8 cellular contexts compared by ENCODE assay signal in the genomic region with DNA sequence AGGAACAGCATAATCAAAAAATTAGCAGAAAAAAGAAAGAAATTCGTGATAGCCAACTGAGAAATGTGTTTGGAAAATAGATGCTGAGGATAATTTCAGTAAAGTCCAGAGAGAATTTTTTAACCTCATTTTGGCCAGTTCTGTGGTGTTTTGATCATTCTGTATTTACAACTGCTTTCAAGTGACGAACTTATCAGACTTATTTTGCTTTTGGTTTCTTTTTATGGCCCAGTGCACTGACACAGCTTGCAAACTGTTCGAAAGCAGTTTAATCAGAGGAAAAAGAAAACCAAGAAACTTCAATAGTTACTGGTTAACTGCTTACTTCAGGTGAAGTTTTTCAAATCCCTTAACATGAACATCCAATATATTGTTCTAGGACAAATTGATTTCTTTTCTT. TPM values are rescaled to one million over a fixed set of nuclear protein-coding genes. Genes with fewer than 3 reads are reported as not detected.
A peak's percentile ranks its signal among the peaks of the same experiment; 100 is the strongest.
DNase-seq lines count a peak whose midpoint lies in the region; ATAC-seq and TF ChIP-seq lines count a peak whose summit lies in the region.

No MANE protein-coding gene starts in this region.

- H3K36me3 Mint-ChIP-seq in chondrocyte (ENCODE audit: low read depth), result peaks cover 5% of the 10 kb centered on the region

- H3K27ac Mint-ChIP-seq in chondrocyte (ENCODE audit: unreplicated experiment), result peak overlapping the region; percentile 86

- DNase-seq in chondrocyte (ENCODE audit: low spot score) (no peak), ovary (no peak), NCI-H774 (lab: John Stamatoyannopoulos, UW) (no peak)
- DNase-seq in effector CD8-positive, alpha-beta T cell (lab: John Stamatoyannopoulos, UW), result no peak
- DNase-seq in stimulated activated CD4-positive, alpha-beta T cell treated with anti-CD3 and anti-CD28 coated beads, Interleukin-4, amount 100 ng/mL, for 24 hours, result no peak

- no peak for TF ChIP-seq POLR2A in ovary (IDR thresholded peaks at IDR 0.05)
- no peak for TF ChIP-seq POLR2A in GM18505 (IDR thresholded peaks at IDR 0.05; ENCODE audit: borderline replicate concordance, extremely low read depth, insufficient read depth, insufficient read length)

- H3K4me1 ChIP-seq in ovary (ENCODE audit: insufficient read depth), result peaks cover 6% of the 10 kb centered on the region

- H3K27ac ChIP-seq in ovary, result peak overlapping the region in 1 of 2 donors; percentile 84

- intact Hi-C loops in ovary (cut with DNase I), result no loop called here

- no peaks in the 10 kb centered on the region for H3K27me3 ChIP-seq in ovary

- H3K36me3 ChIP-seq in ovary, result no peaks in the 10 kb centered on the region

- ATAC-seq in HG03432 (IDR thresholded peaks at IDR 0.05; ENCODE audit: unreplicated experiment) (peak; percentile 24), GM18505 (IDR thresholded peaks at IDR 0.05; ENCODE audit: unreplicated experiment) (no peak)

- peak overlapping the region; percentile 86 for H3K4me3 Mint-ChIP-seq in chondrocyte (ENCODE audit: unreplicated experiment)

- H3K4me3 ChIP-seq in GM12875 (ENCODE audit: low read depth, low read length) (peak overlapping the region; percentile 92), ovary (peak overlapping the region; percentile 94)

- TF ChIP-seq CTCF in GM12875 (IDR thresholded peaks at IDR 0.05; ENCODE audit: borderline replicate concordance, insufficient read depth, low read depth, low read length), result no peak
- no peak for TF ChIP-seq CTCF in chondrocyte (IDR thresholded peaks at IDR 0.05)
- no peak for TF ChIP-seq CTCF in ovary (IDR thresholded peaks at IDR 0.05)

- H3K4me1 Mint-ChIP-seq in chondrocyte (ENCODE audit: low read depth), result peaks cover 60% of the 10 kb centered on the region

- no peaks in the 10 kb centered on the region for H3K9me3 ChIP-seq in ovary

- H3K9me3 Mint-ChIP-seq in chondrocyte (ENCODE audit: low read depth), result no peaks in the 10 kb centered on the region

- no peaks in the 10 kb centered on the region for H3K27me3 Mint-ChIP-seq in chondrocyte (ENCODE audit: low read depth)

- no peak for TF ChIP-seq EP300 in ovary (IDR thresholded peaks at IDR 0.05)

- WGBS in ovary, 3 donors, result 2 to 7% (median 4%) methylated on average over 3 of the region's 3 CpGs

RNA-seq across cellular contexts. Expression of gene SDHA, which starts 1.9 kb away (rescaled TPM):
- total RNA-seq in chondrocyte (79.7 to 95.5 TPM (median 81.5 TPM) in 3 replicates), ovary (100 to 1,000 TPM in 4 of 7 donors, 10 to 100 TPM in 3; 69.6 to 169 (median 103) TPM)
- 100 to 1,000 TPM in 1 of 2 donors, 10 to 100 TPM in 1; 94.7 to 112 TPM for polyA plus RNA-seq in ovary

RNA-seq across cellular contexts. Expression of gene CCDC127, which starts 2.1 kb away (rescaled TPM):
- total RNA-seq in chondrocyte, result 8.0 to 10.4 TPM (median 9.6 TPM) in 3 replicates
- total RNA-seq in ovary, result 1 to 10 TPM; 2.5 to 9.9 (median 6.0) TPM
- 1 to 10 TPM; 4.7 to 6.8 TPM for polyA plus RNA-seq in ovary

RNA-seq across cellular contexts. Expression of gene LRRC14B, which starts 28.7 kb away (rescaled TPM):
- total RNA-seq in chondrocyte (not detected in 3 replicates), ovary (under 1 TPM in 2 of 7 donors, not detected in 5; 0.38 to 0.92 TPM)
- under 1 TPM in 1 of 2 donors, not detected in 1; 0.04 TPM for polyA plus RNA-seq in ovary

RNA-seq across cellular contexts. Expression of gene PDCD6, which starts 51.4 kb away (rescaled TPM):
- total RNA-seq in chondrocyte, result 71.9 to 89.8 TPM (median 74.0 TPM) in 3 replicates
- total RNA-seq in ovary, result 10 to 100 TPM; 67.4 to 85.0 (median 73.9) TPM
- polyA plus RNA-seq in ovary, result 100 to 1,000 TPM in 1 of 2 donors, 10 to 100 TPM in 1; 84.5 to 103 TPM
